ENCODE assay signal across 11 cellular contexts in the genomic region with DNA sequence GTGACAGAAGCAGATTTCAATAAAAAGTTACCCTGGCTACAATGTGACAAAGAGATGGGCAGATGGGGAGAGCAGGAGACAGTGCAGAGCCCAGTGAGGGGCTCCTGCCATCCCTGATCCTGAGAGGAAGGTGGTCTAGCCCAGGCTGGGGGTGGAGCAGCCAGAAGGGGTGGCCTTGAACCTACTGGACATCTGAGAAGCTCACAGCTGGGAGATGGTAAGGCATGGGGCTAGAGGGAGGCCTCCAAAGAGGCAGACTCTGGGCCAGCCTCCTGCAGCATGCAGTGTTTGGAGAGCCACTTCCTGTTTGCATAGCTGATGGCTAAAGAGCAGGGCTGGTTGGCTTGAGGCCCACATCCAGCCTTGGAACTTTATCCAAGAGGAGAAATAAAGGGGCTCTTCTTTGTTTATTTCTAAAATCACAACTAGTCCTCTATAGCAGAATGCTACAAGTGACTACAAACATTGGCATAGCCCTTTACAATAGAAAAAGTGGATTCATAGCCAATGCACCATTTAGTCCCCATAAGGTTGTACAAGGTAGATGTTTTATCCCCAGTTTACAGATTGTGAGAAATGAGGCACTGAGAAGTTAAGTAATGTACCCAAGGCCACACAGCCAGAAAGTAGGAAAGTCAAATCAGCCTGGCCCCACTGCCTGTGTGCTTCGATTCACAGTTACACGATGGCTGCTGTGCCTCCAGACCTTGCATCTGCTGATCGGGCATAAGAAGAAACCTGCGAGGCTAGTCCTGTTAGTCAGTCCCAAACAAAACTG. TPM values are rescaled to one million over a fixed set of nuclear protein-coding genes. Genes with fewer than 3 reads are reported as not detected.
DNase-seq lines count a peak whose midpoint lies in the region; ATAC-seq and TF ChIP-seq lines count a peak whose summit lies in the region.
"Had no signal": no experiment of that assay in that cellular context is flagged by ENCODE, and none has a peak within 500 bp of the region (broad histone marks: within the 10 kb centered on the region; RNA-seq: fewer than 3 reads in every experiment).

No MANE protein-coding gene starts in this region.

- no peaks in the 10 kb centered on the region for H3K4me1 ChIP-seq in Caco-2
- H3K4me1 ChIP-seq in mucosa of descending colon (ENCODE audit: low read depth), result peaks cover 24% of the 10 kb centered on the region

- H3K4me1 Mint-ChIP-seq in Caco-2 (ENCODE audit: low read depth, unreplicated experiment), result peaks cover 15% of the 10 kb centered on the region

- H3K27me3 ChIP-seq in Caco-2 (replicated peaks; ENCODE audit: control insufficient read depth, insufficient read depth, low read length), result no peaks in the 10 kb centered on the region

- no peak overlapping the region for H3K4me3 Mint-ChIP-seq in Caco-2 (ENCODE audit: unreplicated experiment)

- no peaks in the 10 kb centered on the region for H3K27me3 Mint-ChIP-seq in Caco-2 (ENCODE audit: insufficient read depth, unreplicated experiment)

- H3K9me3 ChIP-seq in Caco-2, result no peaks in the 10 kb centered on the region
- no peaks in the 10 kb centered on the region for H3K9me3 ChIP-seq in KOPT-K1 (ENCODE audit: insufficient read depth, low read length, poor library complexity, severe bottlenecking)
- H3K9me3 ChIP-seq in mucosa of descending colon, result no peaks in the 10 kb centered on the region

- ATAC-seq in mucosa of descending colon (peak; percentile 51), GM18511 (IDR thresholded peaks at IDR 0.05; ENCODE audit: unreplicated experiment) (no peak), GM19455 (IDR thresholded peaks at IDR 0.05; ENCODE audit: unreplicated experiment) (no peak), HG03442 (IDR thresholded peaks at IDR 0.05; ENCODE audit: unreplicated experiment) (no peak)

- H3K4me3 ChIP-seq in Caco-2 (ENCODE audit: low read depth, low read length), result no peak overlapping the region
- H3K4me3 ChIP-seq in choroid plexus epithelial cell (ENCODE audit: low read depth, low read length), result no peak overlapping the region
- H3K4me3 ChIP-seq in mucosa of descending colon, result no peak overlapping the region

- BruUV-seq in Caco-2 (replicated peaks; lab: Mats Ljungman, UMichigan), result TSS peak; percentile 45

- no peak overlapping the region for H3K27ac Mint-ChIP-seq in Caco-2 (ENCODE audit: unreplicated experiment)

- H3K36me3 ChIP-seq in Caco-2 (ENCODE audit: control insufficient read depth, insufficient read depth, low read length), result no peaks in the 10 kb centered on the region
- no peaks in the 10 kb centered on the region for H3K36me3 ChIP-seq in KOPT-K1 (ENCODE audit: insufficient read depth, low read length)
- H3K36me3 ChIP-seq in mucosa of descending colon (ENCODE audit: low read depth), result no peaks in the 10 kb centered on the region

- CTCF ChIA-PET in Caco-2 (lab: Charles Lee), result no interaction called here

- TF ChIP-seq CTCF in Caco-2 (IDR thresholded peaks at IDR 0.05; ENCODE audit: insufficient read depth in 1 of 2, low read depth in 1 of 2, low read length in 1 of 2, severe bottlenecking in 1 of 2, unreplicated experiment in 1 of 2) (no peak), choroid plexus epithelial cell (conservative IDR thresholded peaks at IDR 0.05; ENCODE audit: low read depth, low read length) (no peak), mucosa of descending colon (IDR thresholded peaks at IDR 0.05) (no peak)

- intact Hi-C loops in Caco-2 (cut with micrococcal nuclease; ENCODE audit: unreplicated experiment), result no loop called here
- intact Hi-C loops in mucosa of descending colon (cut with DNase I, micrococcal nuclease), result no loop called here

- H3K27ac ChIP-seq in KOPT-K1 (ENCODE audit: low read depth, low read length, poor library complexity, severe bottlenecking), result peak overlapping the region; percentile 13

- no peaks in the 10 kb centered on the region for H3K9me3 Mint-ChIP-seq in Caco-2 (ENCODE audit: unreplicated experiment)

- DNase-seq in Caco-2 (no peak), choroid plexus epithelial cell (ENCODE audit: low read depth) (peak; percentile 66), mucosa of descending colon (peak in 2 of 3 donors; percentile 63 to 65), cerebellar cortex (ENCODE audit: low spot score) (no peak)
- DNase-seq: activated naive CD4-positive, alpha-beta T cell treated with anti-CD3 and anti-CD28 coated beads, Interleukin-2, amount 50 U/mL, for 16 hours; NCI-H2107; T-helper 9 cell had no signal

- POLR2A ChIA-PET in Caco-2 (lab: Charles Lee), result no interaction called here

- H3K36me3 Mint-ChIP-seq in Caco-2 (ENCODE audit: insufficient read depth, unreplicated experiment), result peaks cover 6% of the 10 kb centered on the region

RNA-seq across cellular contexts. Expression of a gene that starts 4.6 kb away (rescaled TPM):
- total RNA-seq in Caco-2 (2022) (0.28 and 0.39 TPM in 2 replicates), mucosa of descending colon (10 to 100 TPM in 1 of 3 donors, 1 to 10 TPM in 2; 1.8 to 12.0 (median 3.6) TPM)

RNA-seq across cellular contexts. Expression of a gene that starts 11.8 kb away (rescaled TPM):
- total RNA-seq in Caco-2 (2022), result 4.5 and 5.9 TPM in 2 replicates
- 1 to 10 TPM; 1.1 to 1.5 (median 1.3) TPM for total RNA-seq in mucosa of descending colon

RNA-seq across cellular contexts. Expression of a gene that starts 54.9 kb away (rescaled TPM):
- total RNA-seq in Caco-2 (2022) (not detected in 2 replicates), mucosa of descending colon (under 1 TPM in 1 of 3 donors, not detected in 2; 0.90 TPM)

Comparison
In these comparisons a context has a peak if more than half of its experiments do, and no peak if none do; other contexts are left out.
1. DNase-seq: peak in choroid plexus epithelial cell (single experiment) and mucosa of descending colon (2 of 3); none in Caco-2 (0 of 2) and cerebellar cortex (single experiment).